Comparison of ENCODE assay signal across 9 cellular contexts in the genomic region with DNA sequence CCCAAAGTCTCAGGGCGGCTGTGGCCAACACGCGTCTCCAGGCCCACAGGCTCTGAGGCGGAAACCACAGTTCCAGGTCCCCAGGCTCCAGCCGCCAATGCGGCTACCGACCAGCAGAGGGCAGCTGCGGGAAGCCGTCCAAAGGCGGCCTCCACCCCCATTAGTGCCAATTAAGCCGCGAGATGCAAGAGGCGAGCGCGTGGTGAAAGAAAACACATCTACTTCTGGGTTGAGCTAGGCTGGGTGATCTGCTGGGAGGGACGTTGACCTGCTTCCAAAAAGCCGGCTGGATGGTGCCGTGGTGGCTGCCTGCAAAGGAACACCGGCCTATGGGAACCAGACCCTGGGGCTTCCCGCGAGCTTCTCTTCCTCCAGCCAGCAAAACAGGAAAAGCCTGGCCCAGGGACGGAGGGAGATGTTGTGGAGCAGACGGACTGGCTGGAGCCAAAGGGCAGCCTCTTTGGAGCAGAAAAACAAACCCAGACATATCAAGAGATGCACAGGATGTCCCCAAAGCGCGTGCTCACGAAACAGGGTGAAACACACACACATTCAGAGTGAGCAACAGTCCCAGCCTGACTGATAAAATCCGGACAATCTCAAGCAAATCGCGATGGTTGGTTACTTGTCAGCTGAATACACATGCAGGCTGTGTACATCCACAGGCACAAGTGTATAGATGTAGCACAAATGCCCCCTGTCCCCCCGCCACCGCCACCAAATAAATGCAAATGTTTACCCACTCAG.
DNase-seq lines count a peak whose midpoint lies in the region; ATAC-seq, FAIRE-seq and TF ChIP-seq lines count a peak whose summit lies in the region.
"Had no signal": no experiment of that assay in that cellular context is flagged by ENCODE, and none has a peak within 500 bp of the region (broad histone marks: within the 10 kb centered on the region; RNA-seq: fewer than 3 reads in every experiment).

No MANE protein-coding gene starts in this region.

- no peak overlapping the region for H3K27ac ChIP-seq in keratinocyte (ENCODE audit: control insufficient read depth, insufficient read depth, low read length)

- no peaks in the 10 kb centered on the region for H3K4me1 ChIP-seq in keratinocyte (ENCODE audit: control insufficient read depth, extremely low read depth, insufficient read depth, low read length)

- FAIRE-seq in keratinocyte (lab: Jason Lieb, UNC), result peak; percentile 79
- FAIRE-seq: G401.6 had no signal

- H4K20me1 ChIP-seq in keratinocyte (ENCODE audit: control insufficient read depth, extremely low read depth, insufficient read depth, low read length), result no peaks in the 10 kb centered on the region

- peak overlapping the region; percentile 85 for H2AFZ ChIP-seq in keratinocyte (ENCODE audit: control insufficient read depth, low read length)

- H3K36me3 ChIP-seq in keratinocyte (ENCODE audit: control insufficient read depth in 2 of 2, extremely low read depth in 1 of 2, insufficient read depth in 2 of 2, low read length in 2 of 2), result no peaks in the 10 kb centered on the region

- H3K79me2 ChIP-seq in keratinocyte (ENCODE audit: control insufficient read depth, insufficient read depth, low read length), result no peaks in the 10 kb centered on the region

- H3K4me3 ChIP-seq in cardiac fibroblast (replicated peaks in 1 of 2; ENCODE audit: low read depth in 2 of 2, low read length in 2 of 2) (peak overlapping the region; percentile 44 to 51), keratinocyte (ENCODE audit: control insufficient read depth in 2 of 3, extremely low read depth in 1 of 3, insufficient read depth in 2 of 3, low read depth in 1 of 3, low read length in 3 of 3) (peak overlapping the region in 1 of 3 experiments; percentile 19)

- no peaks in the 10 kb centered on the region for H3K9me1 ChIP-seq in keratinocyte (ENCODE audit: control insufficient read depth, extremely low read depth, insufficient read depth, low read length)

- peak; percentile 99 for ATAC-seq in HG02798 (IDR thresholded peaks at IDR 0.05; ENCODE audit: poor library complexity, unreplicated experiment)

- TF ChIP-seq CTCF in cardiac fibroblast (IDR thresholded peaks at IDR 0.05; ENCODE audit: low read depth, low read length), result peak; percentile 98
- TF ChIP-seq CTCF in keratinocyte (optimal IDR thresholded peaks at IDR 0.05 in 1 of 3, IDR thresholded peaks at IDR 0.05 in 1 of 3, conservative IDR thresholded peaks at IDR 0.05 in 1 of 3; ENCODE audit: extremely low read depth in 1 of 3, insufficient read depth in 2 of 3, low read length in 3 of 3), result peak; percentile 81 to 98 (median 85)

- dilution Hi-C loops in keratinocyte (cut with MboI; ENCODE audit: extremely low pct_ligation_motif_present, low sequenced_read_pairs), result no loop called here

- no peak overlapping the region for H3K9ac ChIP-seq in keratinocyte (ENCODE audit: control insufficient read depth, extremely low read depth, insufficient read depth, low read length)

- peak overlapping the region; percentile 52 for H3K4me2 ChIP-seq in keratinocyte (ENCODE audit: control insufficient read depth, extremely low read depth, insufficient read depth, low read depth, low read length)

- no peaks in the 10 kb centered on the region for H3K9me3 ChIP-seq in keratinocyte (ENCODE audit: control insufficient read depth, low read depth, low read length)

- DNase-seq in activated CD4-positive, alpha-beta T cell treated with anti-CD3 and anti-CD28 coated beads for 24 hours (ENCODE audit: low read depth in 2 of 2), result peak; percentile 10 to 41
- DNase-seq in activated CD4-positive, alpha-beta T cell treated with anti-CD3 and anti-CD28 coated beads for 1 hour, result no peak
- DNase-seq in NCI-H1105 (lab: John Stamatoyannopoulos, UW) (peak; percentile 21), SW480 (ENCODE audit: low spot score) (peak; percentile 41), cardiac fibroblast (ENCODE audit: low read depth in 2 of 2) (peak; percentile 60 to 75), keratinocyte (ENCODE audit: low read depth, low spot score) (no peak)
- DNase-seq in stimulated activated CD4-positive, alpha-beta T cell treated with anti-CD3 and anti-CD28 coated beads, Interleukin-12 subunit alpha, Interleukin-12 subunit beta, amount 100 ng/mL, for 24 hours (ENCODE audit: low read depth in 2 of 2), result peak; percentile 29 to 53

- H3K27me3 ChIP-seq in keratinocyte (ENCODE audit: control insufficient read depth, extremely low read depth, insufficient read depth, low read length), result peaks cover 5% of the 10 kb centered on the region

Comparison
In these comparisons a context has a peak if more than half of its experiments do, and no peak if none do; other contexts are left out.
1. DNase-seq: peak in activated CD4-positive, alpha-beta T cell treated with anti-CD3 and anti-CD28 coated beads for 24 hours (2 of 2), NCI-H1105 (single experiment), SW480 (single experiment), cardiac fibroblast (2 of 2) and stimulated activated CD4-positive, alpha-beta T cell treated with anti-CD3 and anti-CD28 coated beads, Interleukin-12 subunit alpha, Interleukin-12 subunit beta, amount 100 ng/mL, for 24 hours (2 of 2); none in activated CD4-positive, alpha-beta T cell treated with anti-CD3 and anti-CD28 coated beads for 1 hour (single experiment) and keratinocyte (single experiment).